In the genomic region with DNA sequence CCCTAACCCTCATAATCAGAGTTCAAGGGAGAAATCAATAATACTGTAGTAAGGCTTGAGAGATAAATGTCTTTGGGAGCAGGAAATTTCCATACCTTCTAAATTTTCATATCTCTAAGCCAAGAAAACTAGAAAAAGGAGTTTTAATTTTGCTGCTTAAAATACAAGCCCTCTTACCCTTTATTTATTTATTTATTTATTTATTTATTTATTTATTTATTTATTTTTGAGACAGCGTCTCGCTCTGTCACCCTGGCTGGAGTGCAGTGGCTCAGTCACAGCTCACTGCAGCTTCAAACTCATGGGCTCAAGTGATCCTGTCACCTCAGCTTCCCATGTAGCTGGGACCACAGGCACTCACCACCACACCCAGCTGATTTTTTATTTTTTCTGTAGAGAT, we compare ENCODE assay signal across 32 cellular contexts.
"Had no signal": no experiment of that assay in that cellular context is flagged by ENCODE, and none has a peak within 500 bp of the region (broad histone marks: within the 10 kb centered on the region; RNA-seq: fewer than 3 reads in every experiment).

No MANE protein-coding gene starts in this region.

- H3K27ac ChIP-seq: adrenal gland, ascending aorta, body of pancreas, brain microvascular endothelial cell, breast epithelium, cardiac muscle cell had no signal

- H3K4me1 ChIP-seq: adrenal gland, ascending aorta, body of pancreas, breast epithelium had no signal

- H3K4me3 ChIP-seq: adrenal gland, ascending aorta, body of pancreas, breast epithelium, cardiac muscle cell had no signal

- ATAC-seq: activated naive CD4-positive, alpha-beta T cell treated with anti-CD3 and anti-CD28 coated beads, Interleukin-2, amount 50 U/mL, for 72 hours; activated naive CD8-positive, alpha-beta T cell treated with anti-CD3 and anti-CD28 coated beads, Interleukin-2, amount 50 U/mL, for 24 hours; activated T-cell treated with anti-CD3 and anti-CD28 coated beads, Interleukin-2, amount 50 U/mL, for 4 hours; activated T-cell treated with anti-CD3 and anti-CD28 coated beads, Interleukin-2, amount 50 U/mL, for 72 hours; activated T-helper 17 cell treated with anti-CD3 and anti-CD28 coated beads, Interleukin-2, amount 50 U/mL, for 72 hours; body of pancreas had no signal

- H3K36me3 ChIP-seq: adrenal gland, ascending aorta, brain microvascular endothelial cell, breast epithelium, cardiac muscle cell had no signal

- FAIRE-seq: astrocyte, bronchial epithelial cell had no signal

- DNase-seq: activated effector memory CD4-positive, alpha-beta T cell treated with anti-CD3 and anti-CD28 coated beads, Interleukin-2, amount 50 U/mL, for 16 hours; activated effector memory CD4-positive, alpha-beta T cell treated with Interleukin-2 at 50 U/mL for 16 hours; activated gamma-delta T cell; activated gamma-delta T cell treated with Interleukin-2 at 50 U/mL for 16 hours; activated naive CD4-positive, alpha-beta T cell; activated naive CD4-positive, alpha-beta T cell treated with anti-CD3 and anti-CD28 coated beads for 36 hours; activated naive CD4-positive, alpha-beta T cell treated with anti-CD3 and anti-CD28 coated beads, Interleukin-2, amount 10 ng/mL, durations not matched to agents 7 days and 5 days; activated naive CD4-positive, alpha-beta T cell treated with anti-CD3 and anti-CD28 coated beads, Interleukin-2, amount 50 U/mL, for 16 hours; activated naive CD4-positive, alpha-beta T cell treated with Interleukin-2 at 50 U/mL for 16 hours; activated naive CD8-positive, alpha-beta T cell treated with anti-CD3 and anti-CD28 coated beads for 36 hours; activated naive CD8-positive, alpha-beta T cell treated with anti-CD3 and anti-CD28 coated beads, Interleukin-2, amount 10 ng/mL, durations not matched to agents 7 days and 5 days; activated naive CD8-positive, alpha-beta T cell treated with anti-CD3 and anti-CD28 coated beads, Interleukin-2, amount 50 U/mL, for 24 hours; activated T-cell treated with anti-CD3 and anti-CD28 coated beads, Interleukin-2, amount 50 U/mL, for 4 hours; activated T-cell treated with anti-CD3 and anti-CD28 coated beads, Interleukin-2, amount 50 U/mL, for 48 hours; activated T-cell treated with anti-CD3 and anti-CD28 coated beads, Interleukin-2, amount 50 U/mL, for 72 hours; adrenal gland; amniotic stem cell; amygdala; anterior cingulate cortex; aorta; body of pancreas; brain microvascular endothelial cell; caudate nucleus; central memory CD4-positive, alpha-beta T cell; cerebellar nuclear complex had no signal

- H3K9me3 ChIP-seq: adrenal gland, ascending aorta, body of pancreas, breast epithelium had no signal
